ENCODE assay signal across 8 cellular contexts in the genomic region with DNA sequence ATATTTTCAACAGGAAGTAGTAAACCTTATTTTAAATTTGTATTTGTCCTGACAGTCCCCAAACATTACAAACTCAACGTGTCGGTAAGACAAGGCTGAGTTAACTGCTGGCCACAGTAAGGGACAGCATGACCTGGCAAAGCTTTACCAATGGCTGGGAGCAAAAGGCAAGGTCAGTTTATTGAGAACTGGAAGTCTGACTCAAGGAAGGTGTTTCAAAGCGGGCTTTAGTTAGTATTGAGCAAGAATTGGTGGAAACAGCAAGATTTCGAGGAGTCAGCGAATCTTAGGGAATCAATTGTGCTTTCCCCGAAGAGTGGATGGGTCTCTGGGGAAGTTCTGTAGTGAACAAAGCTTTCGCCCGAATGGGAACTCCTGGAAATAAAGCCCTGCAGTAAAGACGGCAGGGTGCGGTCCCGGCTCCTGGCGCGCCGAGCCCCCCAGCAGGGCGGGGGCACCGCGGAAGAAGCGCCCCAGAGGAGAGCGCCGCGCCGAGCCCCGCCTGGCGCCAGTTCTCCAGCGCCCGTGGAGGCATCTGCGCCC. TPM values are rescaled to one million over a fixed set of nuclear protein-coding genes. Genes with fewer than 3 reads are reported as not detected.
DNase-seq lines count a peak whose midpoint lies in the region; ATAC-seq and TF ChIP-seq lines count a peak whose summit lies in the region.

No MANE protein-coding gene starts in this region.

- H3K9ac ChIP-seq in neural cell (ENCODE audit: low read length), result peak overlapping the region; percentile 95

- no peaks in the 10 kb centered on the region for H3K27me3 ChIP-seq in esophagus squamous epithelium
- H3K27me3 ChIP-seq in neural cell (ENCODE audit: insufficient read depth, low read depth, low read length), result no peaks in the 10 kb centered on the region

- H4K20me1 ChIP-seq in neural cell (ENCODE audit: insufficient read depth), result no peaks in the 10 kb centered on the region

- H3K9me3 ChIP-seq in esophagus squamous epithelium (no peaks in the 10 kb centered on the region), neural cell (ENCODE audit: low read length) (no peaks in the 10 kb centered on the region)

- peak overlapping the region; percentile 96 for H3K4me2 ChIP-seq in neural cell (ENCODE audit: low read length)

- intact Hi-C loops in esophagus squamous epithelium (cut with DNase I), result no loop called here

- DNase-seq in NOMO-1 treated with DMSO at 0.1 percent for 48 hours (lab: John Stamatoyannopoulos, UW; ENCODE audit: unreplicated experiment) (peak; percentile 22), NOMO-1 treated with dmso at 0.1 percent for 144 hours (lab: John Stamatoyannopoulos, UW; ENCODE audit: unreplicated experiment) (no peak), SK-N-DZ (ENCODE audit: low spot score) (peak; percentile 30), esophagus squamous epithelium (lab: John Stamatoyannopoulos, UW) (no peak)

- H3K27ac ChIP-seq in esophagus squamous epithelium, result peak overlapping the region; percentile 96 to 100 (median 100)
- peak overlapping the region; percentile 94 for H3K27ac ChIP-seq in neural cell (ENCODE audit: low read length)

- no peak for TF ChIP-seq POLR2A in esophagus squamous epithelium (IDR thresholded peaks at IDR 0.05)

- peak overlapping the region; percentile 64 to 94 (median 82) for H3K4me3 ChIP-seq in esophagus squamous epithelium
- H3K4me3 ChIP-seq in neural cell (ENCODE audit: low read length), result peak overlapping the region; percentile 99

- no peak for TF ChIP-seq RAD21 in neural cell (conservative IDR thresholded peaks at IDR 0.05)

- peaks cover 18 to 68% (median 38%) of the 10 kb centered on the region in 3 donors for H3K4me1 ChIP-seq in esophagus squamous epithelium

- no peak for ATAC-seq in HG02840 (IDR thresholded peaks at IDR 0.05; ENCODE audit: low FRiP score, unreplicated experiment)
- ATAC-seq in HG02642 (IDR thresholded peaks at IDR 0.05; ENCODE audit: poor library complexity, unreplicated experiment), result no peak
- no peak for ATAC-seq in HG03354 (IDR thresholded peaks at IDR 0.05; ENCODE audit: poor library complexity, severe bottlenecking, unreplicated experiment)

- H3K9me2 ChIP-seq in neural cell (ENCODE audit: insufficient read depth, low read length), result no peaks in the 10 kb centered on the region

- peak overlapping the region; percentile 82 for H2AFZ ChIP-seq in neural cell (ENCODE audit: low read depth, low read length)

- H3K36me3 ChIP-seq in esophagus squamous epithelium (peaks cover 0 to 21% (median 5%) of the 10 kb centered on the region in 3 donors), neural cell (ENCODE audit: insufficient read depth, low read length) (peaks cover 4% of the 10 kb centered on the region)

- WGBS in esophagus squamous epithelium, 2 donors, result 2 to 3% methylated on average over 12 to 22 of the region's 27 CpGs

- peaks cover 33% of the 10 kb centered on the region for H3K79me2 ChIP-seq in neural cell (replicated peaks; ENCODE audit: insufficient read depth, low read length)

- no peak for TF ChIP-seq EP300 in neural cell (conservative IDR thresholded peaks at IDR 0.05; ENCODE audit: poor library complexity, severe bottlenecking)

- TF ChIP-seq CTCF in esophagus squamous epithelium (IDR thresholded peaks at IDR 0.05) (no peak), neural cell (IDR thresholded peaks at IDR 0.05; ENCODE audit: poor library complexity, severe bottlenecking) (no peak)

- peaks cover 4% of the 10 kb centered on the region for H3F3A ChIP-seq in neural cell (ENCODE audit: insufficient read depth, low read length, poor library complexity, severe bottlenecking)

TF ChIP-seq in neural cell, 6 proteins besides CTCF, POLR2A, EP300 and RAD21:
- TF ChIP-seq EZH2 (IDR thresholded peaks at IDR 0.05; ENCODE audit: borderline replicate concordance, insufficient read depth, low read length, poor library complexity, severe bottlenecking), result no peak

RNA-seq across cellular contexts. Expression of a gene that starts 0.8 kb away (rescaled TPM):
- polyA plus RNA-seq in SK-N-DZ (2014; cell fraction: cytosol; rRNA removed), result 9.5 and 15.0 TPM in 2 replicates
- 15.3 and 20.4 TPM in 2 replicates for polyA plus RNA-seq in SK-N-DZ (2014; cell fraction: nucleus; rRNA removed)
- total RNA-seq in esophagus squamous epithelium, result 10 to 100 TPM in 1 of 4 donors, 1 to 10 TPM in 3; 3.4 to 11.8 (median 5.1) TPM
- 13.8 and 33.8 TPM in 2 replicates for polyA plus RNA-seq in neural cell
- 26.7 and 37.5 TPM in 2 replicates for polyA minus RNA-seq in neural cell

RNA-seq across cellular contexts. Expression of a gene that starts 10.6 kb away (rescaled TPM):
- polyA plus RNA-seq in SK-N-DZ (2014; cell fraction: cytosol; rRNA removed), result 83.3 and 99.4 TPM in 2 replicates
- polyA plus RNA-seq in SK-N-DZ (2014; cell fraction: nucleus; rRNA removed), result 48.4 and 63.7 TPM in 2 replicates
- total RNA-seq in esophagus squamous epithelium, result 10 to 100 TPM; 21.3 to 43.0 (median 38.0) TPM
- polyA plus RNA-seq in neural cell, result 46.3 and 57.3 TPM in 2 replicates
- 32.4 and 37.5 TPM in 2 replicates for polyA minus RNA-seq in neural cell

Comparison
In these comparisons a context has a peak if more than half of its experiments do, and no peak if none do; other contexts are left out.
1. DNase-seq: peak in NOMO-1 treated with DMSO at 0.1 percent for 48 hours (single experiment) and SK-N-DZ (single experiment); none in NOMO-1 treated with dmso at 0.1 percent for 144 hours (single experiment) and esophagus squamous epithelium (single experiment).